10 cellular contexts compared by ENCODE assay signal in genomic region chr16:89408315-89408714, GRCh38.
A peak's percentile ranks its signal among the peaks of the same experiment; 100 is the strongest.
DNase-seq lines count a peak whose midpoint lies in the region; ATAC-seq and TF ChIP-seq lines count a peak whose summit lies in the region.
"Had no signal": no experiment of that assay in that cellular context is flagged by ENCODE, and none has a peak within 500 bp of the region (broad histone marks: within the 10 kb centered on the region; RNA-seq: fewer than 3 reads in every experiment).

No MANE protein-coding gene starts in this region.

- H3K9me2 ChIP-seq in OCI-LY1 (ENCODE audit: low read depth, low read length): no peaks in the 10 kb centered on the region

- no peak overlapping the region for H2AFZ ChIP-seq in OCI-LY1 (ENCODE audit: low read length)

- POLR2A ChIA-PET in naive thymus-derived CD8-positive, alpha-beta T cell (lab: Charles Lee): interaction anchor here (0.5 to 1.7 kb wide), 12 partner anchors 10 to 100 kb away, joined by 3 to 8 read pairs (median 4); partner anchors contain the start of genes ANKRD11 and SPG7

- peak overlapping the region; percentile 43; the same call in 1 of the 2 replicates for H3K27ac ChIP-seq in BLaER1
- H3K27ac ChIP-seq in OCI-LY1 (ENCODE audit: low read depth, low read length, poor library complexity, severe bottlenecking): peak overlapping the region; percentile 6
- peak overlapping the region; percentile 79 for H3K27ac ChIP-seq in effector memory CD4-positive, alpha-beta T cell (ENCODE audit: insufficient read depth, low read length, poor library complexity, severe bottlenecking)

- no peak for DNase-seq in effector memory CD4-positive, alpha-beta T cell
- no peak for DNase-seq in naive thymus-derived CD8-positive, alpha-beta T cell
- no peak for DNase-seq in HuH-7 (ENCODE audit: low spot score)
- DNase-seq in T-helper 9 cell: no peak
- DNase-seq: Calu3, foreskin melanocyte had no signal

- H3K4me3 ChIP-seq in BLaER1: no peak overlapping the region
- H3K4me3 ChIP-seq in OCI-LY1 (ENCODE audit: low read depth, low read length, poor library complexity, severe bottlenecking): no peak overlapping the region
- no peak overlapping the region for H3K4me3 ChIP-seq in effector memory CD4-positive, alpha-beta T cell (ENCODE audit: insufficient read depth, low read depth, low read length, poor library complexity, severe bottlenecking)

- H3K4me1 Mint-ChIP-seq in naive thymus-derived CD8-positive, alpha-beta T cell: peaks cover 51 to 93% (median 90%) of the 10 kb centered on the region in 4 donors

- no peaks in the 10 kb centered on the region for H3K27me3 Mint-ChIP-seq in naive thymus-derived CD8-positive, alpha-beta T cell

- peaks cover 96% of the 10 kb centered on the region for H3K79me2 ChIP-seq in OCI-LY1 (ENCODE audit: insufficient read depth, low read length)

- no peak for ATAC-seq in naive thymus-derived CD8-positive, alpha-beta T cell
- ATAC-seq in HG03565 (IDR thresholded peaks at IDR 0.05; ENCODE audit: unreplicated experiment): no peak
- ATAC-seq in GM21381 (IDR thresholded peaks at IDR 0.05; ENCODE audit: unreplicated experiment): no peak

- peaks cover 100% of the 10 kb centered on the region for H3K4me1 ChIP-seq in BLaER1
- H3K4me1 ChIP-seq in OCI-LY1 (ENCODE audit: insufficient read depth, low read length, severe bottlenecking): peaks cover 74% of the 10 kb centered on the region
- H3K4me1 ChIP-seq in effector memory CD4-positive, alpha-beta T cell (ENCODE audit: control insufficient read depth, insufficient read depth, low read length, poor library complexity, severe bottlenecking): peaks cover 82% of the 10 kb centered on the region

- peak overlapping the region; percentile 51 for H3K9ac ChIP-seq in BLaER1
- no peak overlapping the region for H3K9ac ChIP-seq in OCI-LY1 (ENCODE audit: low read length)

- H4K20me1 ChIP-seq in BLaER1: peaks cover 100% of the 10 kb centered on the region
- H4K20me1 ChIP-seq in OCI-LY1 (ENCODE audit: insufficient read depth, low read length): no peaks in the 10 kb centered on the region

- H3K36me3 ChIP-seq in BLaER1 (peaks cover 30% of the 10 kb centered on the region), OCI-LY1 (ENCODE audit: insufficient read depth, low read length) (no peaks in the 10 kb centered on the region)
- no peaks in the 10 kb centered on the region for H3K36me3 ChIP-seq in effector memory CD4-positive, alpha-beta T cell (ENCODE audit: control insufficient read depth, insufficient read depth, low read length)

- H3K4me2 ChIP-seq in BLaER1 (peak overlapping the region; percentile 91), OCI-LY1 (ENCODE audit: low read length) (no peak overlapping the region)

- no peaks in the 10 kb centered on the region for H3K9me3 Mint-ChIP-seq in naive thymus-derived CD8-positive, alpha-beta T cell

- peak overlapping the region; percentile 84 to 97 (median 96) for H3K27ac Mint-ChIP-seq in naive thymus-derived CD8-positive, alpha-beta T cell

- no peaks in the 10 kb centered on the region for H3F3A ChIP-seq in OCI-LY1 (ENCODE audit: insufficient read depth, low read length)

- H3K4me3 Mint-ChIP-seq in naive thymus-derived CD8-positive, alpha-beta T cell: peak overlapping the region; percentile 23 to 83 (median 68)

- no peaks in the 10 kb centered on the region for H3K9me3 ChIP-seq in BLaER1
- no peaks in the 10 kb centered on the region for H3K9me3 ChIP-seq in OCI-LY1 (ENCODE audit: low read length)
- H3K9me3 ChIP-seq in effector memory CD4-positive, alpha-beta T cell (ENCODE audit: control insufficient read depth, low read length): no peaks in the 10 kb centered on the region

- no peaks in the 10 kb centered on the region for H3K27me3 ChIP-seq in BLaER1
- no peaks in the 10 kb centered on the region for H3K27me3 ChIP-seq in OCI-LY1 (ENCODE audit: insufficient read depth, low read length)
- H3K27me3 ChIP-seq in effector memory CD4-positive, alpha-beta T cell (replicated peaks; ENCODE audit: control insufficient read depth, insufficient read depth, low read length, poor library complexity, severe bottlenecking): no peaks in the 10 kb centered on the region

- H3K36me3 Mint-ChIP-seq in naive thymus-derived CD8-positive, alpha-beta T cell: peaks cover 0 to 4% (median 0%) of the 10 kb centered on the region in 3 donors

- no peak for TF ChIP-seq CTCF in OCI-LY1 (IDR thresholded peaks at IDR 0.05; ENCODE audit: low read length)

Comparison
In these comparisons a context has a peak if more than half of its experiments do, and no peak if none do; other contexts are left out.
1. H3K27ac ChIP-seq: peak in every context shown above with its lines; median percentile 79 in effector memory CD4-positive, alpha-beta T cell; 43 in BLaER1; 6 in OCI-LY1.